18 cellular contexts compared by ENCODE assay signal in genomic region chr10:63010203-63010602, GRCh38.
DNase-seq lines count a peak whose midpoint lies in the region; ATAC-seq, FAIRE-seq and TF ChIP-seq lines count a peak whose summit lies in the region.
"Had no signal": no experiment of that assay in that cellular context is flagged by ENCODE, and none has a peak within 500 bp of the region (broad histone marks: within the 10 kb centered on the region; RNA-seq: fewer than 3 reads in every experiment).

No MANE protein-coding gene starts in this region.

- H3K9me3 ChIP-seq in HepG2 (ENCODE audit: low read length) = no peaks in the 10 kb centered on the region
- no peaks in the 10 kb centered on the region for H3K9me3 ChIP-seq in right lobe of liver
- H3K9me3 ChIP-seq in GM12878 (replicated peaks; ENCODE audit: control insufficient read depth, insufficient read depth, low read length) = no peaks in the 10 kb centered on the region
- H3K9me3 ChIP-seq: Caco-2 had no signal

- no peak overlapping the region for H3K4me2 ChIP-seq in HepG2 (ENCODE audit: low read depth, low read length)
- H3K4me2 ChIP-seq in GM12878 (ENCODE audit: control insufficient read depth, insufficient read depth) = no peak overlapping the region
- H3K4me2 ChIP-seq in mesendoderm (ENCODE audit: low read length) = no peak overlapping the region

- TF ChIP-seq POLR2A in HepG2 (IDR thresholded peaks at IDR 0.05; ENCODE audit: insufficient read depth in 1 of 2, low read depth in 2 of 2, low read length in 2 of 2) (no peak), right lobe of liver (IDR thresholded peaks at IDR 0.05) (no peak), GM12878 (IDR thresholded peaks at IDR 0.05; ENCODE audit: low read depth, low read length) (no peak)

- H3K23ac ChIP-seq in mesendoderm (ENCODE audit: low read length) = no peak overlapping the region

- H3K27ac ChIP-seq in HepG2 (ENCODE audit: extremely low read length, insufficient read depth, low read length) (no peak overlapping the region), right lobe of liver (no peak overlapping the region), GM12878 (ENCODE audit: control insufficient read depth, insufficient read depth) (no peak overlapping the region), mesendoderm (ENCODE audit: low read depth, low read length) (no peak overlapping the region)

- RAD21 ChIA-PET in GM12878 (lab: Charles Lee; ENCODE audit: unreplicated experiment) = no interaction called here

- 6% methylated on average over 1 of the region's 1 CpG for WGBS in HepG2 (ENCODE audit: low lambda C conversion rate)
- WGBS in right lobe of liver (ENCODE audit: insufficient coverage, low coverage, low lambda C conversion rate, missing lambda C conversion rate) = 45% methylated on average over 1 of the region's 1 CpG
- 52% methylated on average over 1 of the region's 1 CpG for WGBS in GM12878 (ENCODE audit: insufficient coverage, insufficient replicate concordance, low lambda C conversion rate, missing lambda C conversion rate)
- no CpG with 5 or more reads among the region's 1 CpG for WGBS in mesendoderm (ENCODE audit: extremely low coverage, insufficient coverage, low lambda C conversion rate)

- BruUV-seq in HepG2 (replicated peaks; lab: Mats Ljungman, UMichigan) (no TSS peak), GM12878 (replicated peaks; lab: Mats Ljungman, UMichigan) (no TSS peak)

- CTCF ChIA-PET in HepG2 (lab: Yijun Ruan, JAX; ENCODE audit: low intra/inter-chr PET ratio, low total read pairs) (no interaction called here), GM12878 (lab: Yijun Ruan, JAX) (no interaction called here)

- H3K9ac ChIP-seq in HepG2 (ENCODE audit: insufficient read depth, low read depth, low read length) (no peak overlapping the region), GM12878 (ENCODE audit: control insufficient read depth, insufficient read depth, low read length) (no peak overlapping the region), mesendoderm (ENCODE audit: low read length) (no peak overlapping the region)

- H4K20me1 ChIP-seq in HepG2 (ENCODE audit: insufficient read depth, low read length) = no peaks in the 10 kb centered on the region
- H4K20me1 ChIP-seq in GM12878 (ENCODE audit: control insufficient read depth, insufficient read depth) = no peaks in the 10 kb centered on the region

- H3K56ac ChIP-seq in mesendoderm (ENCODE audit: low read length) = no peak overlapping the region

- TF ChIP-seq EP300 in HepG2 (IDR thresholded peaks at IDR 0.05; ENCODE audit: low read depth in 2 of 2, low read length in 2 of 2) (no peak), HepG2 (CRISPR knock-in tag; IDR thresholded peaks at IDR 0.05; ENCODE audit: borderline replicate concordance) (no peak), GM12878 (IDR thresholded peaks at IDR 0.05; ENCODE audit: borderline replicate concordance in 1 of 2, control insufficient read depth in 1 of 2, low read depth in 2 of 2, low read length in 2 of 2) (no peak)

- H3K79me2 ChIP-seq in HepG2 (ENCODE audit: insufficient read depth, low read length) (no peaks in the 10 kb centered on the region), GM12878 (ENCODE audit: control insufficient read depth, insufficient read depth, low read length) (no peaks in the 10 kb centered on the region), mesendoderm (ENCODE audit: control insufficient read depth, insufficient read depth, low read length) (no peaks in the 10 kb centered on the region)

- H3K27me3 ChIP-seq in HepG2 (ENCODE audit: control insufficient read depth in 1 of 2, insufficient read depth in 2 of 2, low read length in 2 of 2) (no peaks in the 10 kb centered on the region; a peak in 1 of 5 replicates), right lobe of liver (no peaks in the 10 kb centered on the region), GM12878 (replicated peaks in 1 of 2; ENCODE audit: control insufficient read depth in 2 of 2, insufficient read depth in 2 of 2, low read length in 1 of 2) (no peaks in the 10 kb centered on the region), mesendoderm (ENCODE audit: insufficient read depth, low read length, poor library complexity) (no peaks in the 10 kb centered on the region)

- H2AFZ ChIP-seq in HepG2 (ENCODE audit: low read length) (no peak overlapping the region), GM12878 (ENCODE audit: control insufficient read depth, low read depth, low read length) (no peak overlapping the region)

- H4K8ac ChIP-seq in mesendoderm (ENCODE audit: low read depth, low read length) = no peak overlapping the region

- H2BK5ac ChIP-seq in mesendoderm (ENCODE audit: low read length) = no peak overlapping the region

- TF ChIP-seq CTCF in HepG2 (CRISPR knock-in tag; IDR thresholded peaks at IDR 0.05) (no peak), right lobe of liver (IDR thresholded peaks at IDR 0.05) (no peak), GM12878 (IDR thresholded peaks at IDR 0.05 in 2 of 3, conservative IDR thresholded peaks at IDR 0.05 in 1 of 3; ENCODE audit: control insufficient read depth in 2 of 3, extremely low read depth in 1 of 3, insufficient read depth in 1 of 3, low read depth in 3 of 3, low read length in 3 of 3) (no peak)

- ATAC-seq in HepG2 = no peak
- ATAC-seq in right lobe of liver = no peak
- no peak for ATAC-seq in GM12878
- no peak for ATAC-seq in HG02623 (IDR thresholded peaks at IDR 0.05; ENCODE audit: unreplicated experiment)
- ATAC-seq: CD8-positive, alpha-beta T cell had no signal

- H3K79me1 ChIP-seq in mesendoderm (ENCODE audit: low read length) = no peaks in the 10 kb centered on the region

- TF ChIP-seq RAD21 in HepG2 (CRISPR knock-in tag; IDR thresholded peaks at IDR 0.05) = no peak
- no peak for TF ChIP-seq RAD21 in GM12878 (IDR thresholded peaks at IDR 0.05; ENCODE audit: insufficient read depth, low read depth, low read length)

- H3K4me1 ChIP-seq in HepG2 (ENCODE audit: insufficient read depth, low read length) (no peaks in the 10 kb centered on the region), right lobe of liver (no peaks in the 10 kb centered on the region), GM12878 (ENCODE audit: control insufficient read depth, insufficient read depth, low read length) (no peaks in the 10 kb centered on the region), mesendoderm (ENCODE audit: control insufficient read depth, low read depth, low read length) (no peaks in the 10 kb centered on the region)
- H3K4me1 ChIP-seq: Caco-2 had no signal

- no peak overlapping the region for H4K5ac ChIP-seq in mesendoderm (ENCODE audit: low read length)

- POLR2A ChIA-PET in HepG2 (lab: Yijun Ruan, JAX) = no interaction called here
- POLR2A ChIA-PET in GM12878 (lab: Charles Lee) = no interaction called here

- H2BK120ac ChIP-seq in mesendoderm (ENCODE audit: low read depth, low read length) = no peak overlapping the region

- H2AK5ac ChIP-seq in mesendoderm (ENCODE audit: low read length) = no peak overlapping the region

- SMC1A ChIA-PET in GM12878 (lab: Charles Lee; ENCODE audit: uncharacterized antibody, unreplicated experiment) = interaction anchor here (0.9 to 1.3 kb wide), 2 partner anchors 10 to 75 kb away, joined by 3 to 4 read pairs; no protein-coding TSS in a partner anchor

- DNase-seq in HepG2 (ENCODE audit: low spot score) = no peak
- DNase-seq in right lobe of liver = no peak
- no peak for DNase-seq in GM12878 (ENCODE audit: low read depth, low spot score)
- DNase-seq in mesendoderm = peak; percentile 10
- DNase-seq in glomerular visceral epithelial cell (ENCODE audit: extremely low spot score) = no peak
- DNase-seq in RKO (ENCODE audit: low spot score) = no peak
- DNase-seq: 8988T; C1 segment of cervical spinal cord; Caco-2; CD8-positive, alpha-beta T cell; DMS153; DND-41; GOT3; H7; HCEC 1CT had no signal

- H3K18ac ChIP-seq in mesendoderm (ENCODE audit: low read length) = no peak overlapping the region

- in situ Hi-C loops in HepG2 (cut with HindIII; ENCODE audit: extremely low pct_ligation_motif_present, low pct_unique_long_range_greater_than_20kb) (no loop called here), GM12878 (cut with MboI) (no loop called here)

- FAIRE-seq in HepG2 (lab: Jason Lieb, UNC) = no peak
- no peak for FAIRE-seq in GM12878 (lab: Jason Lieb, UNC)
- FAIRE-seq: G401.6, GM18507 had no signal

- H3K4me3 ChIP-seq in HepG2 (replicated peaks in 1 of 3; ENCODE audit: insufficient read depth in 1 of 3, low read depth in 2 of 3, low read length in 3 of 3) (no peak overlapping the region), right lobe of liver (no peak overlapping the region), GM12878 (no peak overlapping the region), mesendoderm (ENCODE audit: low read length) (no peak overlapping the region)

- intact Hi-C loops in HepG2 (cut with micrococcal nuclease; ENCODE audit: unreplicated experiment) (no loop called here), right lobe of liver (cut with DNase I) (no loop called here), GM12878 (cut with micrococcal nuclease; ENCODE audit: unreplicated experiment) (loop anchor here (1.0 kb wide), 1 partner anchor 157 kb away; no protein-coding TSS in a partner anchor)

- H2BK15ac ChIP-seq in mesendoderm (replicated peaks; ENCODE audit: low read depth) = no peak overlapping the region

- H3K36me3 ChIP-seq in HepG2 (replicated peaks in 1 of 2; ENCODE audit: control insufficient read depth in 1 of 2, insufficient read depth in 2 of 2, low read length in 2 of 2) = no peaks in the 10 kb centered on the region
- no peaks in the 10 kb centered on the region for H3K36me3 ChIP-seq in right lobe of liver
- H3K36me3 ChIP-seq in GM12878 (ENCODE audit: control insufficient read depth in 2 of 2, insufficient read depth in 2 of 2, low read length in 1 of 2) = no peaks in the 10 kb centered on the region
- no peaks in the 10 kb centered on the region for H3K36me3 ChIP-seq in mesendoderm (ENCODE audit: control insufficient read depth, insufficient read depth, low read length)

- H3K4ac ChIP-seq in mesendoderm (ENCODE audit: low read depth, low read length) = no peak overlapping the region

TF ChIP-seq in HepG2, 621 proteins besides CTCF, POLR2A, EP300 and RAD21 (continues in another document):
- TF ChIP-seq, protein P1, sequence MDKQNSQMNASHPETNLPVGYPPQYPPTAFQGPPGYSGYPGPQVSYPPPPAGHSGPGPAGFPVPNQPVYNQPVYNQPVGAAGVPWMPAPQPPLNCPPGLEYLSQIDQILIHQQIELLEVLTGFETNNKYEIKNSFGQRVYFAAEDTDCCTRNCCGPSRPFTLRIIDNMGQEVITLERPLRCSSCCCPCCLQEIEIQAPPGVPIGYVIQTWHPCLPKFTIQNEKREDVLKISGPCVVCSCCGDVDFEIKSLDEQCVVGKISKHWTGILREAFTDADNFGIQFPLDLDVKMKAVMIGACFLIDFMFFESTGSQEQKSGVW (CRISPR knock-in tag; IDR thresholded peaks at IDR 0.05; ENCODE audit: borderline replicate concordance) = no peak
- no peak for TF ChIP-seq ZNF878 (CRISPR knock-in tag; IDR thresholded peaks at IDR 0.05)

TF ChIP-seq in GM12878, 131 proteins besides CTCF, POLR2A, EP300 and RAD21 (continues in another document):
- TF ChIP-seq NR2C1 (IDR thresholded peaks at IDR 0.05) (peak; percentile 72), KLF5 (IDR thresholded peaks at IDR 0.05; ENCODE audit: partially characterized antibody) (no peak)

Comparison
In these comparisons a context has a peak if more than half of its experiments do, and no peak if none do; other contexts are left out.
1. Of the 75 proteins assayed by ChIP-seq in both HepG2 and GM12878: peak only in HepG2: NR2C2; only in GM12878: HCFC1; in both: none; in neither: 73.